In the genomic region with DNA sequence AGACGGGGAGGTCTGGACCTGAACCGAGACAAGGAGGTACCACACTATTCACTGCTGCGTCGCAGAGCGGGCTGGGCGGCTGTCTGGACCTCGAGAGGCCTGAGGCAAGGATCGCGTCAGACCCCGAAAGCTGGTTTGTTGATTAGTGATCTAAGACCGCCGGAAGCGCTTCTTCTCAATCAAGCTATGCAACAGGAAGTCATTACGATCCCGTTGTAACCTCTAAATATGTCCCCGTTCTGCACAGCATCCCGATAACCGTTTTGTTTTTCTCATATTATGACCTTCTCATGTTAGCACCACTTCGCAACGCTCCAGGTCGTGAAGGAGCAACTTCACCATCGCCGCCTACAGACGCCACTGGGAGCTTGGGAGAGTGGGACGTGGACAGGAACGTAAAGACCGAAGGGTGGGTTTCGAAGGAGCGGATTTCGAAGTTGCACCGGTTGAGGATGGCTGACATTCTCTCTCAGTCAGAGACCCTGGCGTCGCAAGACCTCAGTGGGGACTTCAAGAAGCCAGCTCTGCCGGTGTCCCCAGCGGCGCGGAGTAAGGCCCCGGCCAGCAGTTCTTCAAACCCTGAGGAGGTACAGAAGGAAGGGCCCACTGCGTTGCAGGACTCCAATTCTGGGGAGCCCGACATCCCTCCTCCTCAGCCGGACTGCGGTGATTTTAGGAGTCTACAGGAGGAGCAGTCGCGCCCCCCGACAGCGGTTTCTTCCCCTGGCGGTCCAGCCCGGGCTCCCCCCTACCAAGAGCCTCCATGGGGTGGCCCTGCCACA, we compare ENCODE assay signal across 8 cellular contexts. TPM values are rescaled to one million over a fixed set of nuclear protein-coding genes. Genes with fewer than 3 reads are reported as not detected.
DNase-seq lines count a peak whose midpoint lies in the region; ATAC-seq, FAIRE-seq and TF ChIP-seq lines count a peak whose summit lies in the region.

A gene with protein sequence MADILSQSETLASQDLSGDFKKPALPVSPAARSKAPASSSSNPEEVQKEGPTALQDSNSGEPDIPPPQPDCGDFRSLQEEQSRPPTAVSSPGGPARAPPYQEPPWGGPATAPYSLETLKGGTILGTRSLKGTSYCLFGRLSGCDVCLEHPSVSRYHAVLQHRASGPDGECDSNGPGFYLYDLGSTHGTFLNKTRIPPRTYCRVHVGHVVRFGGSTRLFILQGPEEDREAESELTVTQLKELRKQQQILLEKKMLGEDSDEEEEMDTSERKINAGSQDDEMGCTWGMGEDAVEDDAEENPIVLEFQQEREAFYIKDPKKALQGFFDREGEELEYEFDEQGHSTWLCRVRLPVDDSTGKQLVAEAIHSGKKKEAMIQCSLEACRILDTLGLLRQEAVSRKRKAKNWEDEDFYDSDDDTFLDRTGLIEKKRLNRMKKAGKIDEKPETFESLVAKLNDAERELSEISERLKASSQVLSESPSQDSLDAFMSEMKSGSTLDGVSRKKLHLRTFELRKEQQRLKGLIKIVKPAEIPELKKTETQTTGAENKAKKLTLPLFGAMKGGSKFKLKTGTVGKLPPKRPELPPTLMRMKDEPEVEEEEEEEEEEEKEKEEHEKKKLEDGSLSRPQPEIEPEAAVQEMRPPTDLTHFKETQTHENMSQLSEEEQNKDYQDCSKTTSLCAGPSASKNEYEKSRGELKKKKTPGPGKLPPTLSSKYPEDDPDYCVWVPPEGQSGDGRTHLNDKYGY (plus strand): TSS at position 427 of the 782 bp plus-strand sequence. CDS start 26 bp downstream, at position 453.
A gene with protein sequence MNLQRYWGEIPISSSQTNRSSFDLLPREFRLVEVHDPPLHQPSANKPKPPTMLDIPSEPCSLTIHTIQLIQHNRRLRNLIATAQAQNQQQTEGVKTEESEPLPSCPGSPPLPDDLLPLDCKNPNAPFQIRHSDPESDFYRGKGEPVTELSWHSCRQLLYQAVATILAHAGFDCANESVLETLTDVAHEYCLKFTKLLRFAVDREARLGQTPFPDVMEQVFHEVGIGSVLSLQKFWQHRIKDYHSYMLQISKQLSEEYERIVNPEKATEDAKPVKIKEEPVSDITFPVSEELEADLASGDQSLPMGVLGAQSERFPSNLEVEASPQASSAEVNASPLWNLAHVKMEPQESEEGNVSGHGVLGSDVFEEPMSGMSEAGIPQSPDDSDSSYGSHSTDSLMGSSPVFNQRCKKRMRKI (minus strand): TSS at position 152 of the 782 bp plus-strand sequence. CDS start 1,422 bp downstream, outside the sequence.

- no peaks in the 10 kb centered on the region for H3K27me3 ChIP-seq in DOHH2 (ENCODE audit: control insufficient read depth, low read length)
- no peaks in the 10 kb centered on the region for H3K27me3 ChIP-seq in MG63
- no peaks in the 10 kb centered on the region for H3K27me3 ChIP-seq in foreskin keratinocyte
- H3K27me3 ChIP-seq in stomach smooth muscle (ENCODE audit: control insufficient read depth in 1 of 2, insufficient read depth in 2 of 2, low read length in 2 of 2), result no peaks in the 10 kb centered on the region

- ATAC-seq in foreskin keratinocyte, result peak; percentile 73

- H3K9me3 ChIP-seq in DOHH2 (ENCODE audit: control insufficient read depth, insufficient read depth, low read length) (no peaks in the 10 kb centered on the region), MG63 (no peaks in the 10 kb centered on the region; the same call in 1 of the 2 replicates), stomach smooth muscle (ENCODE audit: control insufficient read depth in 2 of 2, low read length in 2 of 2) (no peaks in the 10 kb centered on the region)

- peaks cover 7% of the 10 kb centered on the region for H3K36me3 Mint-ChIP-seq in neural crest cell (ENCODE audit: low read depth)

- FAIRE-seq in H54 (lab: Jason Lieb, UNC), result peak; percentile 84

- H3K4me3 Mint-ChIP-seq in neural crest cell, result peak within 1 kb of the TSS; percentile 100

- TF ChIP-seq CTCF in DOHH2 (IDR thresholded peaks at IDR 0.05; ENCODE audit: low read depth, low read length, poor library complexity, severe bottlenecking) (peak; percentile 28), foreskin keratinocyte (conservative IDR thresholded peaks at IDR 0.05) (peak; percentile 25), neural crest cell (conservative IDR thresholded peaks at IDR 0.05) (no peak)

- peak within 1 kb of the TSS; percentile 99 for H3K4me3 ChIP-seq in DOHH2 (ENCODE audit: low read length)
- H3K4me3 ChIP-seq in MG63, result peak within 1 kb of the TSS; percentile 98
- H3K4me3 ChIP-seq in stomach smooth muscle (ENCODE audit: low read length in 2 of 2), result peak within 1 kb of the TSS; percentile 99 to 100

- TF ChIP-seq POLR2A in H54 (IDR thresholded peaks at IDR 0.05; ENCODE audit: low read depth, low read length), result peak; percentile 49

- peak within 1 kb of the TSS; percentile 78 for H3K4me2 ChIP-seq in DOHH2 (ENCODE audit: low read length)

- DNase-seq in H54 (ENCODE audit: insufficient read length, low spot score) (peak; percentile 50), MG63 (peak; percentile 64), SIG-M5 (lab: John Stamatoyannopoulos, UW) (peak; percentile 41), foreskin keratinocyte (peak; percentile 78 to 88), neural crest cell (ENCODE audit: low read depth, low spot score) (peak; percentile 69)
- peak; percentile 60 for DNase-seq in activated gamma-delta T cell treated with anti-CD3 and anti-CD28 coated beads, Interleukin-2, amount 50 U/mL, for 16 hours (ENCODE audit: low read depth)

- H3F3A ChIP-seq in DOHH2 (ENCODE audit: control insufficient read depth, insufficient read depth), result peaks cover 5% of the 10 kb centered on the region; the same call in 1 of the 2 replicates

- peak within 1 kb of the TSS; percentile 97 to 98 for H3K9ac ChIP-seq in stomach smooth muscle (ENCODE audit: low read length in 2 of 2)

- peaks cover 52% of the 10 kb centered on the region for H3K79me2 ChIP-seq in DOHH2 (ENCODE audit: control insufficient read depth, low read length)

- peaks cover 30% of the 10 kb centered on the region for H3K4me1 Mint-ChIP-seq in neural crest cell

- H3K27me3 Mint-ChIP-seq in neural crest cell (ENCODE audit: low read depth), result no peaks in the 10 kb centered on the region

- no peaks in the 10 kb centered on the region for H3K9me3 Mint-ChIP-seq in neural crest cell

- H4K20me1 ChIP-seq in DOHH2 (ENCODE audit: control insufficient read depth, insufficient read depth, low read depth, low read length), result no peaks in the 10 kb centered on the region

- H3K9me2 ChIP-seq in DOHH2 (replicated peaks; ENCODE audit: control insufficient read depth, low read length), result no peaks in the 10 kb centered on the region

- H3K36me3 ChIP-seq in DOHH2 (ENCODE audit: control insufficient read depth, low read length) (peaks cover 53% of the 10 kb centered on the region), MG63 (peaks cover 37% of the 10 kb centered on the region), stomach smooth muscle (ENCODE audit: control insufficient read depth in 2 of 2, insufficient read depth in 2 of 2, low read length in 2 of 2) (peaks cover 22 to 24% of the 10 kb centered on the region in 2 donors)

- H3K27ac ChIP-seq in DOHH2 (ENCODE audit: low read depth, low read length) (peak within 1 kb of the TSS; percentile 89), foreskin keratinocyte (peak within 1 kb of the TSS; percentile 93), stomach smooth muscle (ENCODE audit: low read length) (peak within 1 kb of the TSS; percentile 93)

- H3K27ac Mint-ChIP-seq in neural crest cell (ENCODE audit: unreplicated experiment), result peak within 1 kb of the TSS; percentile 100

- peaks cover 22% of the 10 kb centered on the region for H3K4me1 ChIP-seq in DOHH2 (ENCODE audit: control insufficient read depth, low read length)
- H3K4me1 ChIP-seq in foreskin keratinocyte, result no peaks in the 10 kb centered on the region
- H3K4me1 ChIP-seq in stomach smooth muscle (ENCODE audit: control insufficient read depth, insufficient read depth, low read length), result peaks cover 23% of the 10 kb centered on the region

RNA-seq across cellular contexts. Expression of the first gene that starts in this region (rescaled TPM):
- total RNA-seq in MG63 (2014; rRNA removed; shearing (Covaris generic); ENCODE audit: low replicate concordance), result 27.1 and 37.8 TPM in 2 replicates
- total RNA-seq in foreskin keratinocyte (27.1 and 29.9 TPM in 2 replicates), neural crest cell (19.0 and 19.1 TPM in 2 replicates)
- 15.2 and 17.8 TPM in 2 replicates for polyA plus RNA-seq in foreskin keratinocyte

RNA-seq across cellular contexts. Expression of the second gene that starts in this region (rescaled TPM):
- 11.3 and 14.7 TPM in 2 replicates for total RNA-seq in MG63 (2014; rRNA removed; shearing (Covaris generic); ENCODE audit: low replicate concordance)
- total RNA-seq in foreskin keratinocyte (24.6 and 25.8 TPM in 2 replicates), neural crest cell (32.4 and 33.8 TPM in 2 replicates)
- 18.5 and 19.7 TPM in 2 replicates for polyA plus RNA-seq in foreskin keratinocyte

Comparison
In these comparisons a context has a peak if more than half of its experiments do, and no peak if none do; other contexts are left out.
1. Peak in every context shown above with its lines: DNase-seq, ATAC-seq, H3K4me3 ChIP-seq and H3K27ac ChIP-seq.